ENCODE assay signal across 27 cellular contexts in the genomic region with DNA sequence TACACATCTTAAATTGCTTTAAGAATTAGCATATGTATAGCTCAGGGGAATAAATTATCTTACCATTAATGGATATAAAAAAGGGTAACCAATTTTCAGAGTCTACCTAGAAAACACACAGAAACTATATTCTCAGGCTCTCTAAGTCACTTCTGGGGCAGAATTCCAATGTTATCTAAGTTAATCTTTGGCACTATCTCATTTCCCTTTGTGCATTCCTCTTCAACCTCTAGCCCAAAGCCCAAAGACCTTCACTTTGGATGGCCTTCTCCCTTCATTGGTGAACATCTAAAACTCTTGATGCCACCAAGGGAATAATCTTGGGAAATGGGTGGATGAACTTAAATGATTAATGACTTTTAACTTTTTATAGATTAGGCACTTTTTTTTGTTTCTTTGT.
A peak's percentile ranks its signal among the peaks of the same experiment; 100 is the strongest.
DNase-seq lines count a peak whose midpoint lies in the region; ATAC-seq and TF ChIP-seq lines count a peak whose summit lies in the region.
"Had no signal": no experiment of that assay in that cellular context is flagged by ENCODE, and none has a peak within 500 bp of the region (broad histone marks: within the 10 kb centered on the region; RNA-seq: fewer than 3 reads in every experiment).

No MANE protein-coding gene starts in this region.

- peaks cover 26% of the 10 kb centered on the region for H3K36me3 Mint-ChIP-seq in endodermal cell (ENCODE audit: low read depth)
- H3K36me3 Mint-ChIP-seq: CD4-positive, alpha-beta memory T cell had no signal

- CTCF ChIA-PET in RWPE1 (lab: Yijun Ruan, JAX), result no interaction called here

- H3K4me3 ChIP-seq in AG10803 (ENCODE audit: low read length), result no peak overlapping the region
- H3K4me3 ChIP-seq in endodermal cell (ENCODE audit: low read length), result no peak overlapping the region
- H3K4me3 ChIP-seq: BLaER1 treated with 17β-estradiol and CSF1 and Interleukin-3, amounts not matched to agents 10 nM and 100 nM; HAP-1; SJCRH30 had no signal

- peaks cover 9% of the 10 kb centered on the region for H3K4me1 Mint-ChIP-seq in endodermal cell
- H3K4me1 Mint-ChIP-seq: CD4-positive, alpha-beta memory T cell had no signal

- H3K9me3 Mint-ChIP-seq in endodermal cell, result peaks cover 16% of the 10 kb centered on the region

- peaks cover 4% of the 10 kb centered on the region for H3K36me3 ChIP-seq in endodermal cell (ENCODE audit: control insufficient read depth, insufficient read depth, low read length)
- H3K36me3 ChIP-seq: HAP-1, SJCRH30 had no signal

- H3K27ac Mint-ChIP-seq in endodermal cell, result peak overlapping the region; percentile 12
- H3K27ac Mint-ChIP-seq: CD4-positive, alpha-beta memory T cell had no signal

- H3K4me1 ChIP-seq in endodermal cell (ENCODE audit: control insufficient read depth, insufficient read depth, low read length), result peaks cover 8% of the 10 kb centered on the region

- DNase-seq in AG10803 (ENCODE audit: low read depth) (peak; percentile 4), RWPE1 (ENCODE audit: low spot score) (no peak), endodermal cell (no peak), lung microvascular endothelial cell (ENCODE audit: low read depth in 2 of 2) (peak; percentile 7 to 29), HK-2 (ENCODE audit: unreplicated experiment) (no peak), NCI-H2081 treated with DMSO at 0.1 percent for 48 hours (lab: John Stamatoyannopoulos, UW) (no peak), cerebellum (ENCODE audit: low spot score) (no peak)
- DNase-seq: ACHN; Caco-2; CD4-positive, alpha-beta memory T cell; DMS 273 treated with DMSO at 0.1 percent for 48 hours; DND-41; GF-D8; IMR-90; NCI-H1105; NCI-H146; NCI-H2029; NCI-H226; NCI-H510A treated with DMSO at 0.1 percent for 48 hours; NCI-H748 treated with DMSO at 0.1 percent for 48 hours; NK-92 treated with Interleukin-12 subunit alpha and Interleukin-12 subunit beta, amount 100 ng/mL, for 24 hours; SJCRH30 had no signal

- no peak for ATAC-seq in HG03159 (IDR thresholded peaks at IDR 0.05; ENCODE audit: unreplicated experiment)

- H3K27me3 Mint-ChIP-seq in endodermal cell (ENCODE audit: insufficient read depth), result no peaks in the 10 kb centered on the region

- H3K27me3 ChIP-seq in endodermal cell (ENCODE audit: control insufficient read depth, insufficient read depth, low read length, poor library complexity, severe bottlenecking), result no peaks in the 10 kb centered on the region
- H3K27me3 ChIP-seq: BLaER1 treated with 17β-estradiol and CSF1 and Interleukin-3, amounts not matched to agents 10 nM and 100 nM; SJCRH30 had no signal

- peak overlapping the region; percentile 36; the same call in 1 of the 2 replicates for H3K27ac ChIP-seq in RWPE1
- no peak overlapping the region for H3K27ac ChIP-seq in endodermal cell (ENCODE audit: low read depth, low read length)
- H3K27ac ChIP-seq: 22Rv1; BLaER1 treated with 17β-estradiol and CSF1 and Interleukin-3, amounts not matched to agents 10 nM and 100 nM; KMS-11; SJCRH30 had no signal

- POLR2A ChIA-PET in RWPE1 (lab: Yijun Ruan, JAX; ENCODE audit: low non-redundant PET), result no interaction called here

- no peak for TF ChIP-seq CTCF in AG10803 (conservative IDR thresholded peaks at IDR 0.05; ENCODE audit: low read length)
- no peak for TF ChIP-seq CTCF in RWPE1 (conservative IDR thresholded peaks at IDR 0.05; ENCODE audit: low read depth)
- no peak for TF ChIP-seq CTCF in endodermal cell (conservative IDR thresholded peaks at IDR 0.05)

- H3K4me3 Mint-ChIP-seq in endodermal cell, result no peak overlapping the region
- H3K4me3 Mint-ChIP-seq: CD4-positive, alpha-beta memory T cell had no signal

- H3K9ac ChIP-seq in endodermal cell (ENCODE audit: extremely low read depth, low read length, poor library complexity, severe bottlenecking), result no peak overlapping the region
- H3K9ac ChIP-seq: BLaER1 treated with 17β-estradiol and CSF1 and Interleukin-3, amounts not matched to agents 10 nM and 100 nM; KMS-11 had no signal

- H3K9me3 ChIP-seq in endodermal cell (ENCODE audit: control insufficient read depth, low read length), result peaks cover 15% of the 10 kb centered on the region
- H3K9me3 ChIP-seq: Caco-2, HAP-1 had no signal

Comparison
In these comparisons a context has a peak if more than half of its experiments do, and no peak if none do; other contexts are left out.
1. DNase-seq: peak in AG10803 (single experiment) and lung microvascular endothelial cell (2 of 2); none in RWPE1 (single experiment), endodermal cell (single experiment), HK-2 (single experiment), NCI-H2081 treated with DMSO at 0.1 percent for 48 hours (single experiment) and cerebellum (single experiment).